In the genomic region with DNA sequence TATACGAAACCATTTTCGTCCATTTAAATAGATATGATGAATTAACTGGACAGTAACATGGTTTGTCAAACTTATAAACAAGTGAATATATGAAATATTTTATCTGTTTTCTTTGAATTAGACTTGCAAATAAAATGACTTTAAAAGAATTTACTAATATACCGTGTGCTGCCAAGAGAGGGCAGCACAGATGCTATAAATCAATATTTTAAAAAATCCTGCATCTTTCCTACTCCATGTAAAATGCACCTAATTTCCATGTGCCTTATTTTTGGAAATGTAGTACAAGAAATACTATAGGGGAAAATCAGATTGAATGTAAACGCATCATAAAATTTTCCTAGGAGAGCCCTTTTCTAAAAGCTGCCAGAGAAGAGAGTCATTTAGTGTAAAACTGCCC, we compare ENCODE assay signal across 1 cellular context.
TF ChIP-seq lines count a peak whose summit lies in the region.

No MANE protein-coding gene starts in this region.

TF ChIP-seq in H1, 55 proteins besides CTCF, POLR2A, EP300 and RAD21 (continued from another document):
- TF ChIP-seq, protein P1, sequence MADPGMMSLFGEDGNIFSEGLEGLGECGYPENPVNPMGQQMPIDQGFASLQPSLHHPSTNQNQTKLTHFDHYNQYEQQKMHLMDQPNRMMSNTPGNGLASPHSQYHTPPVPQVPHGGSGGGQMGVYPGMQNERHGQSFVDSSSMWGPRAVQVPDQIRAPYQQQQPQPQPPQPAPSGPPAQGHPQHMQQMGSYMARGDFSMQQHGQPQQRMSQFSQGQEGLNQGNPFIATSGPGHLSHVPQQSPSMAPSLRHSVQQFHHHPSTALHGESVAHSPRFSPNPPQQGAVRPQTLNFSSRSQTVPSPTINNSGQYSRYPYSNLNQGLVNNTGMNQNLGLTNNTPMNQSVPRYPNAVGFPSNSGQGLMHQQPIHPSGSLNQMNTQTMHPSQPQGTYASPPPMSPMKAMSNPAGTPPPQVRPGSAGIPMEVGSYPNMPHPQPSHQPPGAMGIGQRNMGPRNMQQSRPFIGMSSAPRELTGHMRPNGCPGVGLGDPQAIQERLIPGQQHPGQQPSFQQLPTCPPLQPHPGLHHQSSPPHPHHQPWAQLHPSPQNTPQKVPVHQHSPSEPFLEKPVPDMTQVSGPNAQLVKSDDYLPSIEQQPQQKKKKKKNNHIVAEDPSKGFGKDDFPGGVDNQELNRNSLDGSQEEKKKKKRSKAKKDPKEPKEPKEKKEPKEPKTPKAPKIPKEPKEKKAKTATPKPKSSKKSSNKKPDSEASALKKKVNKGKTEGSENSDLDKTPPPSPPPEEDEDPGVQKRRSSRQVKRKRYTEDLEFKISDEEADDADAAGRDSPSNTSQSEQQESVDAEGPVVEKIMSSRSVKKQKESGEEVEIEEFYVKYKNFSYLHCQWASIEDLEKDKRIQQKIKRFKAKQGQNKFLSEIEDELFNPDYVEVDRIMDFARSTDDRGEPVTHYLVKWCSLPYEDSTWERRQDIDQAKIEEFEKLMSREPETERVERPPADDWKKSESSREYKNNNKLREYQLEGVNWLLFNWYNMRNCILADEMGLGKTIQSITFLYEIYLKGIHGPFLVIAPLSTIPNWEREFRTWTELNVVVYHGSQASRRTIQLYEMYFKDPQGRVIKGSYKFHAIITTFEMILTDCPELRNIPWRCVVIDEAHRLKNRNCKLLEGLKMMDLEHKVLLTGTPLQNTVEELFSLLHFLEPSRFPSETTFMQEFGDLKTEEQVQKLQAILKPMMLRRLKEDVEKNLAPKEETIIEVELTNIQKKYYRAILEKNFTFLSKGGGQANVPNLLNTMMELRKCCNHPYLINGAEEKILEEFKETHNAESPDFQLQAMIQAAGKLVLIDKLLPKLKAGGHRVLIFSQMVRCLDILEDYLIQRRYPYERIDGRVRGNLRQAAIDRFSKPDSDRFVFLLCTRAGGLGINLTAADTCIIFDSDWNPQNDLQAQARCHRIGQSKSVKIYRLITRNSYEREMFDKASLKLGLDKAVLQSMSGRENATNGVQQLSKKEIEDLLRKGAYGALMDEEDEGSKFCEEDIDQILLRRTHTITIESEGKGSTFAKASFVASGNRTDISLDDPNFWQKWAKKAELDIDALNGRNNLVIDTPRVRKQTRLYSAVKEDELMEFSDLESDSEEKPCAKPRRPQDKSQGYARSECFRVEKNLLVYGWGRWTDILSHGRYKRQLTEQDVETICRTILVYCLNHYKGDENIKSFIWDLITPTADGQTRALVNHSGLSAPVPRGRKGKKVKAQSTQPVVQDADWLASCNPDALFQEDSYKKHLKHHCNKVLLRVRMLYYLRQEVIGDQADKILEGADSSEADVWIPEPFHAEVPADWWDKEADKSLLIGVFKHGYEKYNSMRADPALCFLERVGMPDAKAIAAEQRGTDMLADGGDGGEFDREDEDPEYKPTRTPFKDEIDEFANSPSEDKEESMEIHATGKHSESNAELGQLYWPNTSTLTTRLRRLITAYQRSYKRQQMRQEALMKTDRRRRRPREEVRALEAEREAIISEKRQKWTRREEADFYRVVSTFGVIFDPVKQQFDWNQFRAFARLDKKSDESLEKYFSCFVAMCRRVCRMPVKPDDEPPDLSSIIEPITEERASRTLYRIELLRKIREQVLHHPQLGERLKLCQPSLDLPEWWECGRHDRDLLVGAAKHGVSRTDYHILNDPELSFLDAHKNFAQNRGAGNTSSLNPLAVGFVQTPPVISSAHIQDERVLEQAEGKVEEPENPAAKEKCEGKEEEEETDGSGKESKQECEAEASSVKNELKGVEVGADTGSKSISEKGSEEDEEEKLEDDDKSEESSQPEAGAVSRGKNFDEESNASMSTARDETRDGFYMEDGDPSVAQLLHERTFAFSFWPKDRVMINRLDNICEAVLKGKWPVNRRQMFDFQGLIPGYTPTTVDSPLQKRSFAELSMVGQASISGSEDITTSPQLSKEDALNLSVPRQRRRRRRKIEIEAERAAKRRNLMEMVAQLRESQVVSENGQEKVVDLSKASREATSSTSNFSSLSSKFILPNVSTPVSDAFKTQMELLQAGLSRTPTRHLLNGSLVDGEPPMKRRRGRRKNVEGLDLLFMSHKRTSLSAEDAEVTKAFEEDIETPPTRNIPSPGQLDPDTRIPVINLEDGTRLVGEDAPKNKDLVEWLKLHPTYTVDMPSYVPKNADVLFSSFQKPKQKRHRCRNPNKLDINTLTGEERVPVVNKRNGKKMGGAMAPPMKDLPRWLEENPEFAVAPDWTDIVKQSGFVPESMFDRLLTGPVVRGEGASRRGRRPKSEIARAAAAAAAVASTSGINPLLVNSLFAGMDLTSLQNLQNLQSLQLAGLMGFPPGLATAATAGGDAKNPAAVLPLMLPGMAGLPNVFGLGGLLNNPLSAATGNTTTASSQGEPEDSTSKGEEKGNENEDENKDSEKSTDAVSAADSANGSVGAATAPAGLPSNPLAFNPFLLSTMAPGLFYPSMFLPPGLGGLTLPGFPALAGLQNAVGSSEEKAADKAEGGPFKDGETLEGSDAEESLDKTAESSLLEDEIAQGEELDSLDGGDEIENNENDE (IDR thresholded peaks at IDR 0.05; ENCODE audit: insufficient replicate concordance, low read length), result no peak
- TF ChIP-seq YY1 (IDR thresholded peaks at IDR 0.05; ENCODE audit: low read depth, low read length), result no peak
- no peak for TF ChIP-seq ATF2 (IDR thresholded peaks at IDR 0.05; ENCODE audit: low read length)
- no peak for TF ChIP-seq BRCA1 (IDR thresholded peaks at IDR 0.05; ENCODE audit: low read depth, low read length)
- no peak for TF ChIP-seq JUN (IDR thresholded peaks at IDR 0.05; ENCODE audit: low read depth, low read length)
- TF ChIP-seq HDAC2 (IDR thresholded peaks at IDR 0.05; ENCODE audit: borderline replicate concordance in 1 of 2, low read depth in 2 of 2, low read length in 2 of 2), result no peak
- no peak for TF ChIP-seq GABPA (IDR thresholded peaks at IDR 0.05; ENCODE audit: borderline replicate concordance, insufficient read depth, low read length)
- TF ChIP-seq RBBP5 (IDR thresholded peaks at IDR 0.05; ENCODE audit: borderline replicate concordance, low read depth, low read length), result no peak
- TF ChIP-seq, protein P2, sequence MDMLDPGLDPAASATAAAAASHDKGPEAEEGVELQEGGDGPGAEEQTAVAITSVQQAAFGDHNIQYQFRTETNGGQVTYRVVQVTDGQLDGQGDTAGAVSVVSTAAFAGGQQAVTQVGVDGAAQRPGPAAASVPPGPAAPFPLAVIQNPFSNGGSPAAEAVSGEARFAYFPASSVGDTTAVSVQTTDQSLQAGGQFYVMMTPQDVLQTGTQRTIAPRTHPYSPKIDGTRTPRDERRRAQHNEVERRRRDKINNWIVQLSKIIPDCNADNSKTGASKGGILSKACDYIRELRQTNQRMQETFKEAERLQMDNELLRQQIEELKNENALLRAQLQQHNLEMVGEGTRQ (IDR thresholded peaks at IDR 0.05; ENCODE audit: low read length), result no peak
- TF ChIP-seq POU5F1 (IDR thresholded peaks at IDR 0.05; ENCODE audit: low read depth, low read length), result no peak
- no peak for TF ChIP-seq KDM4A (IDR thresholded peaks at IDR 0.05; ENCODE audit: low read depth, low read length, severe bottlenecking)
- TF ChIP-seq SP1 (IDR thresholded peaks at IDR 0.05; ENCODE audit: low read depth, low read length), result no peak
